ENCODE assay signal across 13 cellular contexts in the genomic region with DNA sequence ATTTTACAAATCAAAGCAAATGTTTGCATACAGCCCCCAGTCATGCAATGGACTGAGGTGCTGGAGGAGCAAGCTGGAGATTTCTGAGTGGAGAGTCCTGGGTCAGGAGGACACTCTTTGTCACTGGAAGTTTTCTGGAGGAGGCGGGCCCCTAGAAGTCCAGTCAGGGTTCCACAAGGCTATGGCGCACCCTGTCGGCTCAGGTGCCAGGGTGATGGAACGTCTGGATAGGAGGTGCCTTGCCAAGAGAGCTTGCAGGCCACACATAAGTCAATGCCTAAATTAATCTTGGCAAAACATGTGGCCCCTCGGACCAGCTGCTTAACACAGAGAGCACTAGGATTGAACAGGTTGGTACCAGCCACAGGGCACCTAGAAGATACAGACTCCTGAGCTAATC.
A peak's percentile ranks its signal among the peaks of the same experiment; 100 is the strongest.
DNase-seq lines count a peak whose midpoint lies in the region; ATAC-seq and TF ChIP-seq lines count a peak whose summit lies in the region.
"Had no signal": no experiment of that assay in that cellular context is flagged by ENCODE, and none has a peak within 500 bp of the region (broad histone marks: within the 10 kb centered on the region; RNA-seq: fewer than 3 reads in every experiment).

No MANE protein-coding gene starts in this region.

- TF ChIP-seq POLR2A in spleen (IDR thresholded peaks at IDR 0.05): no peak

- no peak for ATAC-seq in HG03439 (IDR thresholded peaks at IDR 0.05; ENCODE audit: unreplicated experiment)

- H3K27ac Mint-ChIP-seq in endothelial cell (ENCODE audit: unreplicated experiment): no peak overlapping the region
- H3K27ac Mint-ChIP-seq in nephron progenitor cell: no peak overlapping the region
- H3K27ac Mint-ChIP-seq: activated naive CD4-positive, alpha-beta T cell treated with anti-CD3 and anti-CD28 coated beads for 36 hours had no signal

- no peaks in the 10 kb centered on the region for H3K27me3 ChIP-seq in spleen (replicated peaks in 1 of 7)
- H3K27me3 ChIP-seq: Peyer's patch had no signal

- no peak overlapping the region for H3K4me2 ChIP-seq in OCI-LY7 (ENCODE audit: low read length)

- H2AFZ ChIP-seq in OCI-LY7 (ENCODE audit: low read length): no peak overlapping the region

- POLR2A ChIA-PET in OCI-LY7 (lab: Charles Lee): no interaction called here

- H3K4me1 ChIP-seq in spleen (no peaks in the 10 kb centered on the region), OCI-LY7 (ENCODE audit: insufficient read depth, low read length, poor library complexity, severe bottlenecking) (no peaks in the 10 kb centered on the region)
- H3K4me1 ChIP-seq: Peyer's patch, tibial artery had no signal

- H3K4me3 ChIP-seq in spleen: no peak overlapping the region
- H3K4me3 ChIP-seq in OCI-LY7 (ENCODE audit: low read depth, low read length, poor library complexity, severe bottlenecking): no peak overlapping the region
- H3K4me3 ChIP-seq: Peyer's patch, tibial artery had no signal

- intact Hi-C loops in spleen (cut with DNase I; ENCODE audit: low total_unique reads): no loop called here
- intact Hi-C loops in OCI-LY7 (cut with micrococcal nuclease; ENCODE audit: unreplicated experiment): no loop called here

- TF ChIP-seq CTCF in endothelial cell (IDR thresholded peaks at IDR 0.05; ENCODE audit: unreplicated experiment) (no peak), nephron progenitor cell (IDR thresholded peaks at IDR 0.05) (no peak), spleen (IDR thresholded peaks at IDR 0.05 in 8 of 11, conservative IDR thresholded peaks at IDR 0.05 in 3 of 11) (no peak), OCI-LY7 (conservative IDR thresholded peaks at IDR 0.05; ENCODE audit: low read length) (no peak)

- no peaks in the 10 kb centered on the region for H4K20me1 ChIP-seq in OCI-LY7 (ENCODE audit: insufficient read depth, low read length)

- no peaks in the 10 kb centered on the region for H3K9me2 ChIP-seq in OCI-LY7 (ENCODE audit: insufficient read depth, low read length)

- no peak overlapping the region for H3K27ac ChIP-seq in spleen
- H3K27ac ChIP-seq in OCI-LY7 (ENCODE audit: low read depth, low read length, poor library complexity, severe bottlenecking): no peak overlapping the region
- H3K27ac ChIP-seq: Peyer's patch, tibial artery had no signal

- H3K36me3 Mint-ChIP-seq in endothelial cell (ENCODE audit: low read depth, unreplicated experiment): no peaks in the 10 kb centered on the region
- no peaks in the 10 kb centered on the region for H3K36me3 Mint-ChIP-seq in nephron progenitor cell (ENCODE audit: low read depth)

- peaks cover 4% of the 10 kb centered on the region for H3K27me3 Mint-ChIP-seq in endothelial cell (ENCODE audit: unreplicated experiment)
- peaks cover 7% of the 10 kb centered on the region for H3K27me3 Mint-ChIP-seq in nephron progenitor cell (ENCODE audit: low read depth, poor library complexity)

- no peaks in the 10 kb centered on the region for H3K4me1 Mint-ChIP-seq in endothelial cell (ENCODE audit: unreplicated experiment)
- H3K4me1 Mint-ChIP-seq in nephron progenitor cell: peaks cover 62% of the 10 kb centered on the region

- H3K79me2 ChIP-seq in OCI-LY7 (ENCODE audit: insufficient read depth, low read depth, low read length): no peaks in the 10 kb centered on the region

- DNase-seq in NCI-H1105 (lab: John Stamatoyannopoulos, UW) (peak; percentile 73), NCI-H1105 treated with DMSO at 0.1 percent for 48 hours (lab: John Stamatoyannopoulos, UW) (no peak), NCI-H146 (lab: John Stamatoyannopoulos, UW) (peak; percentile 75), endothelial cell (ENCODE audit: low spot score) (peak; percentile 53), nephron progenitor cell (peak; percentile 38), spleen (no peak), OCI-LY7 (ENCODE audit: low spot score) (no peak)
- DNase-seq: 8988T; activated naive CD4-positive, alpha-beta T cell treated with anti-CD3 and anti-CD28 coated beads for 36 hours; KG1; tibial artery had no signal

- 76 to 85% (median 77%) methylated on average over 4 to 5 of the region's 5 CpGs for WGBS in spleen, 5 donors

- BruUV-seq in OCI-LY7 (replicated peaks; lab: Mats Ljungman, UMichigan): no TSS peak

- H3K4me3 Mint-ChIP-seq in endothelial cell (ENCODE audit: unreplicated experiment) (no peak overlapping the region), nephron progenitor cell (no peak overlapping the region)
- H3K4me3 Mint-ChIP-seq: activated naive CD4-positive, alpha-beta T cell treated with anti-CD3 and anti-CD28 coated beads for 36 hours had no signal

- H3K36me3 ChIP-seq in spleen: no peaks in the 10 kb centered on the region
- H3K36me3 ChIP-seq in OCI-LY7 (ENCODE audit: insufficient read depth, low read length): no peaks in the 10 kb centered on the region
- H3K36me3 ChIP-seq: Peyer's patch, tibial artery had no signal

- H3K9me3 ChIP-seq in spleen (no peaks in the 10 kb centered on the region), OCI-LY7 (ENCODE audit: low read length) (no peaks in the 10 kb centered on the region)
- H3K9me3 ChIP-seq: Peyer's patch, tibial artery had no signal

- H3K9me3 Mint-ChIP-seq in endothelial cell (ENCODE audit: unreplicated experiment) (no peaks in the 10 kb centered on the region), nephron progenitor cell (no peaks in the 10 kb centered on the region)
- H3K9me3 Mint-ChIP-seq: activated naive CD4-positive, alpha-beta T cell treated with anti-CD3 and anti-CD28 coated beads for 36 hours had no signal

- CTCF ChIA-PET in OCI-LY7 (lab: Charles Lee; ENCODE audit: unreplicated experiment): no interaction called here

Comparison
In these comparisons a context has a peak if more than half of its experiments do, and no peak if none do; other contexts are left out.
1. DNase-seq: peak in NCI-H1105 (single experiment), NCI-H146 (single experiment), endothelial cell (single experiment) and nephron progenitor cell (single experiment); none in NCI-H1105 treated with DMSO at 0.1 percent for 48 hours (single experiment), spleen (single experiment) and OCI-LY7 (single experiment).